Comparison of ENCODE assay signal across 1 cellular context in genomic region chr18:70377317-70377799, GRCh38.
TF ChIP-seq lines count a peak whose summit lies in the region.

No MANE protein-coding gene starts in this region.

TF ChIP-seq in HepG2, 621 proteins besides CTCF, POLR2A, EP300 and RAD21 (continued from another document and continues in another):
- TF ChIP-seq HNF1A (IDR thresholded peaks at IDR 0.05; ENCODE audit: low read depth): no peak
- TF ChIP-seq HNF1A (CRISPR knock-in tag; IDR thresholded peaks at IDR 0.05; ENCODE audit: borderline replicate concordance): no peak
- no peak for TF ChIP-seq RORA (CRISPR knock-in tag; IDR thresholded peaks at IDR 0.05)
- no peak for TF ChIP-seq NR2F1 (CRISPR knock-in tag; IDR thresholded peaks at IDR 0.05)
- 0 out of 2 replicates have a peak, but pooled peaks have one; percentile 24 for TF ChIP-seq STAT5B (CRISPR knock-in tag; IDR thresholded peaks at IDR 0.05)
- TF ChIP-seq, protein P1, sequence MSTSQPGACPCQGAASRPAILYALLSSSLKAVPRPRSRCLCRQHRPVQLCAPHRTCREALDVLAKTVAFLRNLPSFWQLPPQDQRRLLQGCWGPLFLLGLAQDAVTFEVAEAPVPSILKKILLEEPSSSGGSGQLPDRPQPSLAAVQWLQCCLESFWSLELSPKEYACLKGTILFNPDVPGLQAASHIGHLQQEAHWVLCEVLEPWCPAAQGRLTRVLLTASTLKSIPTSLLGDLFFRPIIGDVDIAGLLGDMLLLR (CRISPR knock-in tag; IDR thresholded peaks at IDR 0.05): no peak
- 0 out of 2 replicates have a peak, but pooled peaks have one; percentile 35 for TF ChIP-seq KDM6A (CRISPR knock-in tag; IDR thresholded peaks at IDR 0.05; ENCODE audit: low read depth)
- TF ChIP-seq ZNF503 (CRISPR knock-in tag; IDR thresholded peaks at IDR 0.05): no peak
- TF ChIP-seq ESRRA (CRISPR knock-in tag; IDR thresholded peaks at IDR 0.05; ENCODE audit: low read depth): no peak
- TF ChIP-seq TFE3 (CRISPR knock-in tag; IDR thresholded peaks at IDR 0.05): no peak; the same call in 1 of the 2 replicates
- no peak for TF ChIP-seq CC2D1A (CRISPR knock-in tag; IDR thresholded peaks at IDR 0.05)
- 0 out of 2 replicates have a peak, but pooled peaks have one; percentile 4 for TF ChIP-seq ZMYM3 (CRISPR knock-in tag; IDR thresholded peaks at IDR 0.05)
- TF ChIP-seq, protein P2, sequence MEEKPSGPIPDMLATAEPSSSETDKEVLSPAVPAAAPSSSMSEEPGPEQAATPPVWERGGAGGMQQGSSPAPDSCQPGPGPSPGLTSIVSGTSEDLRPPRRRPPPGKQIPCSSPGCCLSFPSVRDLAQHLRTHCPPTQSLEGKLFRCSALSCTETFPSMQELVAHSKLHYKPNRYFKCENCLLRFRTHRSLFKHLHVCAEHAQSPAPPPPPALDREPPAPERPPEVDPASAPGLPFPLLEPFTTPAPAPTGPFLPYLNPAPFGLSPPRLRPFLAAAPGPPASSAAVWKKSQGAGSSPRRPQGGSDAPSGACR (CRISPR knock-in tag; IDR thresholded peaks at IDR 0.05): no peak
- TF ChIP-seq ELF3 (CRISPR knock-in tag; IDR thresholded peaks at IDR 0.05): peak; percentile 33; the same call in 1 of the 2 replicates
- no peak for TF ChIP-seq XRCC5 (optimal IDR thresholded peaks at IDR 0.05; ENCODE audit: low read length)
- TF ChIP-seq SAFB2 (CRISPR knock-in tag; IDR thresholded peaks at IDR 0.05; ENCODE audit: borderline replicate concordance, low read depth): no peak
- no peak for TF ChIP-seq HNRNPH1 (optimal IDR thresholded peaks at IDR 0.05; ENCODE audit: low read depth, low read length)
- TF ChIP-seq MYPOP (CRISPR knock-in tag; IDR thresholded peaks at IDR 0.05): no peak
- TF ChIP-seq FOXM1 (CRISPR knock-in tag; IDR thresholded peaks at IDR 0.05): no peak
- no peak for TF ChIP-seq KLF9 (CRISPR knock-in tag; IDR thresholded peaks at IDR 0.05; ENCODE audit: low read depth)
- no peak for TF ChIP-seq ZNF83 (CRISPR knock-in tag; IDR thresholded peaks at IDR 0.05; ENCODE audit: borderline replicate concordance)
- TF ChIP-seq MBNL3 (CRISPR knock-in tag; conservative IDR thresholded peaks at IDR 0.05): no peak
- TF ChIP-seq, protein P3, sequence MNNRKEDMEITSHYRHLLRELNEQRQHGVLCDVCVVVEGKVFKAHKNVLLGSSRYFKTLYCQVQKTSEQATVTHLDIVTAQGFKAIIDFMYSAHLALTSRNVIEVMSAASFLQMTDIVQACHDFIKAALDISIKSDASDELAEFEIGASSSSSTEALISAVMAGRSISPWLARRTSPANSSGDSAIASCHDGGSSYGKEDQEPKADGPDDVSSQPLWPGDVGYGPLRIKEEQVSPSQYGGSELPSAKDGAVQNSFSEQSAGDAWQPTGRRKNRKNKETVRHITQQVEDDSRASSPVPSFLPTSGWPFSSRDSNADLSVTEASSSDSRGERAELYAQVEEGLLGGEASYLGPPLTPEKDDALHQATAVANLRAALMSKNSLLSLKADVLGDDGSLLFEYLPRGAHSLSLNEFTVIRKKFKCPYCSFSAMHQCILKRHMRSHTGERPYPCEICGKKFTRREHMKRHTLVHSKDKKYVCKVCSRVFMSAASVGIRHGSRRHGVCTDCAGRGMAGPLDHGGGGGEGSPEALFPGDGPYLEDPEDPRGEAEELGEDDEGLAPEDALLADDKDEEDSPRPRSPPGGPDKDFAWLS (CRISPR knock-in tag; IDR thresholded peaks at IDR 0.05; ENCODE audit: borderline replicate concordance): no peak
- TF ChIP-seq ZNF337 (CRISPR knock-in tag; IDR thresholded peaks at IDR 0.05; ENCODE audit: borderline replicate concordance, low read depth): no peak; the same call in 1 of the 2 replicates
- TF ChIP-seq MEF2D (CRISPR knock-in tag; IDR thresholded peaks at IDR 0.05): no peak
- TF ChIP-seq, protein P4, sequence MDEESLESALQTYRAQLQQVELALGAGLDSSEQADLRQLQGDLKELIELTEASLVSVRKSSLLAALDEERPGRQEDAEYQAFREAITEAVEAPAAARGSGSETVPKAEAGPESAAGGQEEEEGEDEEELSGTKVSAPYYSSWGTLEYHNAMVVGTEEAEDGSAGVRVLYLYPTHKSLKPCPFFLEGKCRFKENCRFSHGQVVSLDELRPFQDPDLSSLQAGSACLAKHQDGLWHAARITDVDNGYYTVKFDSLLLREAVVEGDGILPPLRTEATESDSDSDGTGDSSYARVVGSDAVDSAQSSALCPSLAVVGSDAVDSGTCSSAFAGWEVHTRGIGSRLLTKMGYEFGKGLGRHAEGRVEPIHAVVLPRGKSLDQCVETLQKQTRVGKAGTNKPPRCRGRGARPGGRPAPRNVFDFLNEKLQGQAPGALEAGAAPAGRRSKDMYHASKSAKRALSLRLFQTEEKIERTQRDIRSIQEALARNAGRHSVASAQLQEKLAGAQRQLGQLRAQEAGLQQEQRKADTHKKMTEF (CRISPR knock-in tag; IDR thresholded peaks at IDR 0.05): peak; percentile 82
- TF ChIP-seq ZNF572 (CRISPR knock-in tag; IDR thresholded peaks at IDR 0.05): no peak
- TF ChIP-seq PLRG1 (conservative IDR thresholded peaks at IDR 0.05): no peak
- no peak for TF ChIP-seq ZNF841 (CRISPR knock-in tag; IDR thresholded peaks at IDR 0.05; ENCODE audit: borderline replicate concordance)
- TF ChIP-seq PITX1 (CRISPR knock-in tag; IDR thresholded peaks at IDR 0.05): no peak; the same call in 1 of the 2 replicates
- TF ChIP-seq, protein P5, sequence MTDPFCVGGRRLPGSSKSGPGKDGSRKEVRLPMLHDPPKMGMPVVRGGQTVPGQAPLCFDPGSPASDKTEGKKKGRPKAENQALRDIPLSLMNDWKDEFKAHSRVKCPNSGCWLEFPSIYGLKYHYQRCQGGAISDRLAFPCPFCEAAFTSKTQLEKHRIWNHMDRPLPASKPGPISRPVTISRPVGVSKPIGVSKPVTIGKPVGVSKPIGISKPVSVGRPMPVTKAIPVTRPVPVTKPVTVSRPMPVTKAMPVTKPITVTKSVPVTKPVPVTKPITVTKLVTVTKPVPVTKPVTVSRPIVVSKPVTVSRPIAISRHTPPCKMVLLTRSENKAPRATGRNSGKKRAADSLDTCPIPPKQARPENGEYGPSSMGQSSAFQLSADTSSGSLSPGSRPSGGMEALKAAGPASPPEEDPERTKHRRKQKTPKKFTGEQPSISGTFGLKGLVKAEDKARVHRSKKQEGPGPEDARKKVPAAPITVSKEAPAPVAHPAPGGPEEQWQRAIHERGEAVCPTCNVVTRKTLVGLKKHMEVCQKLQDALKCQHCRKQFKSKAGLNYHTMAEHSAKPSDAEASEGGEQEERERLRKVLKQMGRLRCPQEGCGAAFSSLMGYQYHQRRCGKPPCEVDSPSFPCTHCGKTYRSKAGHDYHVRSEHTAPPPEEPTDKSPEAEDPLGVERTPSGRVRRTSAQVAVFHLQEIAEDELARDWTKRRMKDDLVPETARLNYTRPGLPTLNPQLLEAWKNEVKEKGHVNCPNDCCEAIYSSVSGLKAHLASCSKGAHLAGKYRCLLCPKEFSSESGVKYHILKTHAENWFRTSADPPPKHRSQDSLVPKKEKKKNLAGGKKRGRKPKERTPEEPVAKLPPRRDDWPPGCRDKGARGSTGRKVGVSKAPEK (CRISPR knock-in tag; IDR thresholded peaks at IDR 0.05; ENCODE audit: borderline replicate concordance): no peak
- peak; percentile 64; the same call in 1 of the 2 replicates for TF ChIP-seq NR2C2 (CRISPR knock-in tag; IDR thresholded peaks at IDR 0.05; ENCODE audit: borderline replicate concordance)
- TF ChIP-seq ZNF430 (CRISPR knock-in tag; IDR thresholded peaks at IDR 0.05): no peak
- TF ChIP-seq ZNF782 (CRISPR knock-in tag; IDR thresholded peaks at IDR 0.05; ENCODE audit: borderline replicate concordance): no peak
- TF ChIP-seq ZNF354B (CRISPR knock-in tag; IDR thresholded peaks at IDR 0.05): no peak
- TF ChIP-seq AHDC1 (CRISPR knock-in tag; IDR thresholded peaks at IDR 0.05; ENCODE audit: borderline replicate concordance): no peak; the same call in 1 of the 2 replicates
- TF ChIP-seq ZNF589 (CRISPR knock-in tag; conservative IDR thresholded peaks at IDR 0.05): no peak
